Comparison of ENCODE assay signal across 10 cellular contexts in genomic region chr12:2212971-2213869, GRCh38.
DNase-seq lines count a peak whose midpoint lies in the region; ATAC-seq, FAIRE-seq and TF ChIP-seq lines count a peak whose summit lies in the region.
"Had no signal": no experiment of that assay in that cellular context is flagged by ENCODE, and none has a peak within 500 bp of the region (broad histone marks: within the 10 kb centered on the region; RNA-seq: fewer than 3 reads in every experiment).

No MANE protein-coding gene starts in this region.

- TF ChIP-seq EP300 in HepG2 (IDR thresholded peaks at IDR 0.05; ENCODE audit: low read depth in 2 of 2, low read length in 2 of 2), result no peak
- no peak for TF ChIP-seq EP300 in HepG2 (CRISPR knock-in tag; IDR thresholded peaks at IDR 0.05; ENCODE audit: borderline replicate concordance)
- no peak for TF ChIP-seq EP300 in H1 (IDR thresholded peaks at IDR 0.05; ENCODE audit: borderline replicate concordance in 1 of 2, low read depth in 2 of 2, low read length in 2 of 2)

- CTCF ChIA-PET in HepG2 (lab: Yijun Ruan, JAX; ENCODE audit: low intra/inter-chr PET ratio, low total read pairs) (no interaction called here), H1 (lab: Charles Lee; ENCODE audit: partially characterized antibody) (interaction anchor here (0.6 to 1.7 kb wide), 7 partner anchors 13 to 177 kb away, joined by 3 to 6 read pairs (median 3); no protein-coding TSS in a partner anchor), RWPE1 (lab: Yijun Ruan, JAX) (interaction anchor here (0.6 kb wide), 3 partner anchors 24 to 468 kb away, joined by 3 to 4 read pairs (median 3); no protein-coding TSS in a partner anchor)

- no peak overlapping the region for H3K4me3 ChIP-seq in HepG2 (replicated peaks in 1 of 3; ENCODE audit: insufficient read depth in 1 of 3, low read depth in 2 of 3, low read length in 3 of 3)
- H3K4me3 ChIP-seq in right lobe of liver, result no peak overlapping the region
- H3K4me3 ChIP-seq in H1 (ENCODE audit: extremely low read depth in 1 of 4, insufficient read depth in 2 of 4, low read depth in 3 of 4, low read length in 4 of 4), result no peak overlapping the region

- no peak overlapping the region; the same call in 1 of the 2 replicates for H2AK5ac ChIP-seq in H1 (ENCODE audit: low read depth, low read length)

- ATAC-seq in HepG2, result no peak
- ATAC-seq in right lobe of liver, result no peak
- no peak for ATAC-seq in GM21447 (IDR thresholded peaks at IDR 0.05; ENCODE audit: unreplicated experiment)
- ATAC-seq: activated T-cell treated with anti-CD3 and anti-CD28 coated beads, Interleukin-2, amount 50 U/mL, for 72 hours had no signal

- H3K14ac ChIP-seq in H1 (ENCODE audit: insufficient read length), result no peak overlapping the region

- no peaks in the 10 kb centered on the region for H3K36me3 ChIP-seq in HepG2 (replicated peaks in 1 of 2; ENCODE audit: control insufficient read depth in 1 of 2, insufficient read depth in 2 of 2, low read length in 2 of 2)
- H3K36me3 ChIP-seq in right lobe of liver, result no peaks in the 10 kb centered on the region
- H3K36me3 ChIP-seq in H1 (ENCODE audit: control insufficient read depth in 2 of 4, insufficient read depth in 4 of 4, low read length in 3 of 4), result no peaks in the 10 kb centered on the region

- no peak overlapping the region for H4K91ac ChIP-seq in H1 (replicated peaks; ENCODE audit: insufficient read length, low read length)

- H3K23me2 ChIP-seq in H1 (ENCODE audit: low read depth, low read length), result no peaks in the 10 kb centered on the region

- no peaks in the 10 kb centered on the region for H3K79me2 ChIP-seq in HepG2 (ENCODE audit: insufficient read depth, low read length)
- H3K79me2 ChIP-seq in H1 (ENCODE audit: control insufficient read depth in 1 of 2, insufficient read depth in 2 of 2, low read length in 2 of 2), result no peaks in the 10 kb centered on the region

- in situ Hi-C loops in HepG2 (cut with HindIII; ENCODE audit: extremely low pct_ligation_motif_present, low pct_unique_long_range_greater_than_20kb), result no loop called here

- no peak for TF ChIP-seq CTCF in HepG2 (CRISPR knock-in tag; IDR thresholded peaks at IDR 0.05)
- no peak for TF ChIP-seq CTCF in right lobe of liver (IDR thresholded peaks at IDR 0.05)
- TF ChIP-seq CTCF in H1 (IDR thresholded peaks at IDR 0.05; ENCODE audit: control extremely low read depth in 1 of 3, insufficient read depth in 1 of 3, low read depth in 1 of 3, low read length in 3 of 3), result no peak
- no peak for TF ChIP-seq CTCF in mesothelial cell of epicardium (IDR thresholded peaks at IDR 0.05; ENCODE audit: unreplicated experiment)
- TF ChIP-seq CTCF in RWPE1 (conservative IDR thresholded peaks at IDR 0.05; ENCODE audit: low read depth), result no peak

- no peak for TF ChIP-seq RAD21 in HepG2 (CRISPR knock-in tag; IDR thresholded peaks at IDR 0.05)
- TF ChIP-seq RAD21 in H1 (IDR thresholded peaks at IDR 0.05 in 1 of 2, conservative IDR thresholded peaks at IDR 0.05 in 1 of 2; ENCODE audit: low read depth in 2 of 2, low read length in 2 of 2), result no peak

- H3K56ac ChIP-seq in H1 (replicated peaks; ENCODE audit: insufficient read length, low read depth, low read length), result no peak overlapping the region

- H4K8ac ChIP-seq in H1 (ENCODE audit: extremely low read depth, insufficient read depth, low read length), result peak overlapping the region; percentile 7; the same call in 1 of the 2 replicates

- H2BK5ac ChIP-seq in H1 (ENCODE audit: low read depth, low read length), result no peak overlapping the region

- no peak for FAIRE-seq in HepG2 (lab: Jason Lieb, UNC)
- FAIRE-seq in H1 (lab: Jason Lieb, UNC), result peak; percentile 87

- POLR2A ChIA-PET in HepG2 (lab: Yijun Ruan, JAX) (no interaction called here), H1 (lab: Charles Lee; ENCODE audit: partially characterized antibody) (interaction anchor here (0.6 to 1.5 kb wide), 5 partner anchors 9 to 125 kb away, joined by 3 read pairs; no protein-coding TSS in a partner anchor), RWPE1 (lab: Yijun Ruan, JAX; ENCODE audit: low non-redundant PET) (no interaction called here)

- no peaks in the 10 kb centered on the region for H4K20me1 ChIP-seq in HepG2 (ENCODE audit: insufficient read depth, low read length)
- no peaks in the 10 kb centered on the region for H4K20me1 ChIP-seq in H1 (replicated peaks in 1 of 2; ENCODE audit: control insufficient read depth in 1 of 2, insufficient read depth in 2 of 2, low read length in 2 of 2)

- no peak overlapping the region for H2BK20ac ChIP-seq in H1 (ENCODE audit: low read length)

- H3K4ac ChIP-seq in H1 (replicated peaks; ENCODE audit: insufficient read length, low read depth, low read length), result no peak overlapping the region

- H3K4me3 Mint-ChIP-seq in mesothelial cell of epicardium, result peak overlapping the region; percentile 15
- H3K4me3 Mint-ChIP-seq: activated T-cell treated with anti-CD3 and anti-CD28 coated beads, Interleukin-2, amount 50 U/mL, for 72 hours; dendritic cell treated with granulocyte-macrophage colony-stimulating factor and Interleukin-4, amounts not matched to agents 40 ng/mL and 50 ng/mL, for 4 days had no signal

- DNase-seq in HepG2 (ENCODE audit: low spot score), result no peak
- no peak for DNase-seq in right lobe of liver
- DNase-seq in H1 (ENCODE audit: low read depth in 1 of 2, low spot score in 2 of 2), result no peak
- peak in 1 of 2 experiments; percentile 56 for DNase-seq in mesothelial cell of epicardium (ENCODE audit: low spot score in 2 of 2, unreplicated experiment in 2 of 2)
- no peak for DNase-seq in stimulated activated CD4-positive, alpha-beta T cell treated with anti-CD3 and anti-CD28 coated beads, Interleukin-4, amount 100 ng/mL, for 4 hours
- DNase-seq in RWPE1 (ENCODE audit: low spot score), result no peak
- DNase-seq in SW480 (ENCODE audit: low spot score), result no peak
- DNase-seq: activated T-cell treated with anti-CD3 and anti-CD28 coated beads, Interleukin-2, amount 50 U/mL, for 72 hours had no signal

- H3K27me3 ChIP-seq in HepG2 (ENCODE audit: control insufficient read depth in 1 of 2, insufficient read depth in 2 of 2, low read length in 2 of 2) (peaks cover 3 to 14% of the 10 kb centered on the region in 2 experiments; a peak in 3 of 5 replicates), right lobe of liver (no peaks in the 10 kb centered on the region), H1 (replicated peaks in 1 of 4; ENCODE audit: control insufficient read depth in 3 of 4, extremely low read depth in 1 of 4, insufficient read depth in 3 of 4, low read length in 3 of 4) (no peaks in the 10 kb centered on the region)

- no peaks in the 10 kb centered on the region for H3K9me3 ChIP-seq in HepG2 (ENCODE audit: low read length)
- H3K9me3 ChIP-seq in right lobe of liver, result no peaks in the 10 kb centered on the region
- H3K9me3 ChIP-seq in H1 (ENCODE audit: insufficient read depth in 2 of 2, low read depth in 1 of 2, low read length in 1 of 2), result no peaks in the 10 kb centered on the region

- no peak overlapping the region for H3K4me2 ChIP-seq in HepG2 (ENCODE audit: low read depth, low read length)
- H3K4me2 ChIP-seq in H1 (ENCODE audit: insufficient read depth in 1 of 2, low read depth in 2 of 2, low read length in 2 of 2), result peak overlapping the region in 1 of 2 experiments; percentile 25; a peak in 3 of 4 replicates

- H2BK120ac ChIP-seq in H1 (replicated peaks; ENCODE audit: low read depth, low read length), result no peak overlapping the region

- H2BK12ac ChIP-seq in H1 (ENCODE audit: low read depth, low read length), result no peak overlapping the region

- no TSS peak for BruUV-seq in HepG2 (replicated peaks; lab: Mats Ljungman, UMichigan)

- H4K5ac ChIP-seq in H1 (ENCODE audit: insufficient read length, low read depth, low read length), result no peak overlapping the region

- WGBS in HepG2 (ENCODE audit: low lambda C conversion rate), result 36% methylated on average over 15 of the region's 21 CpGs
- 35% methylated on average over 12 of the region's 21 CpGs for WGBS in right lobe of liver (ENCODE audit: insufficient coverage, low coverage, low lambda C conversion rate, missing lambda C conversion rate)
- 70% methylated on average over 21 of the region's 21 CpGs; no CpG with 5 or more reads in 1 of the 2 experiments for WGBS in H1 (ENCODE audit: extremely low coverage in 1 of 2, insufficient coverage in 1 of 2, insufficient read length in 1 of 2, insufficient replicate concordance in 2 of 2, low coverage in 1 of 2, low lambda C conversion rate in 2 of 2, missing lambda C conversion rate in 1 of 2), 2 experiments

- H3K27me3 Mint-ChIP-seq in mesothelial cell of epicardium (ENCODE audit: low read depth), result no peaks in the 10 kb centered on the region

- H2AFZ ChIP-seq in HepG2 (ENCODE audit: low read length), result no peak overlapping the region
- no peak overlapping the region for H2AFZ ChIP-seq in H1 (ENCODE audit: low read length)

- no peak overlapping the region for H3K9ac ChIP-seq in HepG2 (ENCODE audit: insufficient read depth, low read depth, low read length)
- no peak overlapping the region for H3K9ac ChIP-seq in H1 (replicated peaks in 1 of 4; ENCODE audit: extremely low read depth in 1 of 4, low read depth in 3 of 4, low read length in 3 of 4)

- TF ChIP-seq POLR2A in HepG2 (IDR thresholded peaks at IDR 0.05; ENCODE audit: insufficient read depth in 1 of 2, low read depth in 2 of 2, low read length in 2 of 2), result no peak
- TF ChIP-seq POLR2A in right lobe of liver (IDR thresholded peaks at IDR 0.05), result no peak
- no peak for TF ChIP-seq POLR2A in H1 (IDR thresholded peaks at IDR 0.05; ENCODE audit: control extremely low read depth in 1 of 2, low read depth in 2 of 2, low read length in 2 of 2)

- intact Hi-C loops in HepG2 (cut with micrococcal nuclease; ENCODE audit: unreplicated experiment) (no loop called here), right lobe of liver (cut with DNase I) (no loop called here)

- H2BK15ac ChIP-seq in H1 (ENCODE audit: low read length), result no peak overlapping the region

- no peaks in the 10 kb centered on the region for H3K36me3 Mint-ChIP-seq in mesothelial cell of epicardium

- H3K27ac Mint-ChIP-seq in mesothelial cell of epicardium, result peak overlapping the region; percentile 92
- H3K27ac Mint-ChIP-seq: activated T-cell treated with anti-CD3 and anti-CD28 coated beads, Interleukin-2, amount 50 U/mL, for 72 hours; dendritic cell treated with granulocyte-macrophage colony-stimulating factor and Interleukin-4, amounts not matched to agents 40 ng/mL and 50 ng/mL, for 4 days had no signal

- H3K18ac ChIP-seq in H1 (ENCODE audit: extremely low read depth, low read length), result no peak overlapping the region

- H3K4me1 Mint-ChIP-seq in mesothelial cell of epicardium, result peaks cover 34% of the 10 kb centered on the region

- H3K4me1 ChIP-seq in HepG2 (ENCODE audit: insufficient read depth, low read length), result peaks cover 6% of the 10 kb centered on the region; the same call in 1 of the 2 replicates
- no peaks in the 10 kb centered on the region for H3K4me1 ChIP-seq in right lobe of liver
- H3K4me1 ChIP-seq in H1 (replicated peaks in 1 of 4; ENCODE audit: control insufficient read depth in 3 of 4, insufficient read depth in 4 of 4, low read length in 3 of 4), result peaks cover 0 to 11% (median 7%) of the 10 kb centered on the region in 4 experiments; a peak in 5 of 7 replicates

- no peaks in the 10 kb centered on the region for H3K9me3 Mint-ChIP-seq in mesothelial cell of epicardium
- H3K9me3 Mint-ChIP-seq: activated T-cell treated with anti-CD3 and anti-CD28 coated beads, Interleukin-2, amount 50 U/mL, for 72 hours; dendritic cell treated with granulocyte-macrophage colony-stimulating factor and Interleukin-4, amounts not matched to agents 40 ng/mL and 50 ng/mL, for 4 days had no signal

- H3K27ac ChIP-seq in HepG2 (ENCODE audit: extremely low read length, insufficient read depth, low read length), result no peak overlapping the region
- H3K27ac ChIP-seq in right lobe of liver, result no peak overlapping the region
- H3K27ac ChIP-seq in H1 (ENCODE audit: low read depth, low read length), result no peak overlapping the region
- H3K27ac ChIP-seq in RWPE1, result no peak overlapping the region

- no peaks in the 10 kb centered on the region for H3K79me1 ChIP-seq in H1 (ENCODE audit: low read depth, low read length)

- no peak overlapping the region for H3K23ac ChIP-seq in H1 (ENCODE audit: insufficient read length)
